ENCODE assay signal across 9 cellular contexts in the genomic region with DNA sequence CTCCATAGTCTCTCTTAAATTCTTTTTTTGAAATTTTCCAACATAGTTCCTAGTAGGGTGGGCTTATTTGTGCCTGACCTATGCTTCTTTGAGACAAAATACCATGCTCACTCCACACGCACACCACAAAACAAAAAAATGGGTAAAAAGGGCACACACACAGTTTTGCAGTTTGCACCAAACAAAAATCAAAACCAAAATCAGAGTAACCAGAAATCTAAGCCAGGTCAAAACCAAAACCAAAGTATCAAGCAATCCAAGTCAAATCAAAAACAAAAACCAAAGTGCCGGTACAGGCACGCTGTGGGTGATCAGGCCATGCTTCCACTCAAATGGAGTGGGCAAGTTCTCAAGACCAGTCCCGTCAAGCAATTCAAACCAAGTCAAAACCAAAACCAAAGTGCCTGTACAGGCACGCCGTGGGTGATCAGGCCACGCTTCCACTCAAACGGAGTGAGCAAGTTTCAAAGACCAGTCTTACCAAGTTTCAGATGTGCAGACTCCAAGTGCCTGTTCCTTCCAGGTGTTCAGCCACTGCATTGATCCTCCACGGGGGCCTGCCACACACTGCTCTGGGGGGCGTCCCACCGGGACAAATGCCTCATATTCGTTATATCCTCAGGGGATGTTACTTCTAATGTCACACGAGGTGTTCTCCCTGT. TPM values are rescaled to one million over a fixed set of nuclear protein-coding genes. Genes with fewer than 3 reads are reported as not detected.
"Had no signal": no experiment of that assay in that cellular context is flagged by ENCODE, and none has a peak within 500 bp of the region (broad histone marks: within the 10 kb centered on the region; RNA-seq: fewer than 3 reads in every experiment).

No MANE protein-coding gene starts in this region.

RNA-seq across cellular contexts. Expression of gene ERVH48-1, which starts 23.8 kb away (rescaled TPM):
- total RNA-seq: colonic mucosa, dermis microvascular lymphatic vessel endothelial cell, esophagus mucosa, frontal cortex, left ventricle myocardium inferior, lung microvascular endothelial cell, psoas muscle, urinary bladder had no signal
- polyA plus RNA-seq: stomach, urinary bladder had no signal
